In genomic region chr17:38752119-38752929, GRCh38 we compare ENCODE assay signal across 8 cellular contexts. TPM values are rescaled to one million over a fixed set of nuclear protein-coding genes. Genes with fewer than 3 reads are reported as not detected.
DNase-seq lines count a peak whose midpoint lies in the region; ATAC-seq and TF ChIP-seq lines count a peak whose summit lies in the region.

TSS of gene PSMB3 (plus strand) at chr17:38752741. CDS start at chr17:38752827, 86 bp downstream.

- whole genome bisulfite sequencing in lung, 2 donors: 0 to 1% methylated on average over 46 of the region's 46 CpGs

- TF ChIP-seq CTCF in GM20000 (IDR thresholded peaks at IDR 0.05; ENCODE audit: extremely low read depth, missing control alignments) (no peak), lung (IDR thresholded peaks at IDR 0.05; ENCODE audit: control extremely low read depth, extremely low read depth) (no peak)

- peak within 1 kb of the TSS; percentile 85 to 96 for H3K27ac ChIP-seq in lung (ENCODE audit: low read depth in 1 of 2, low read length in 1 of 2)

- H3K27me3 ChIP-seq in lung (ENCODE audit: control insufficient read depth, insufficient read depth): no peaks in the 10 kb centered on the region

- H3K4me3 ChIP-seq in lung: peak within 1 kb of the TSS; percentile 78

- DNase-seq in CMK (ENCODE audit: low read depth): peak; percentile 100
- DNase-seq in GM20000 (ENCODE audit: low spot score): peak; percentile 93
- peak; percentile 96 for DNase-seq in HS-5 (ENCODE audit: low read depth)
- DNase-seq in NK-92 (lab: John Stamatoyannopoulos, UW; ENCODE audit: unreplicated experiment): peak; percentile 51
- peak; percentile 88 to 93 for DNase-seq in activated CD8-positive, alpha-beta memory T cell treated with anti-CD3 and anti-CD28 coated beads for 1 hour (ENCODE audit: extremely low read depth in 1 of 2, low read depth in 1 of 2)
- DNase-seq in effector CD4-positive, alpha-beta T cell: peak; percentile 94
- peak; percentile 99 for DNase-seq in lung (ENCODE audit: low spot score)
- peak; percentile 89 to 98 (median 96) for DNase-seq in stimulated activated CD4-positive, alpha-beta T cell treated with anti-CD3 and anti-CD28 coated beads, TNF-alpha, amount 100 ng/mL, for 24 hours (ENCODE audit: low read depth in 3 of 3)

- ATAC-seq in lung (ENCODE audit: insufficient read depth, low FRiP score): peak; percentile 80

- H3K4me1 ChIP-seq in lung (ENCODE audit: control insufficient read depth in 2 of 2, insufficient read depth in 2 of 2, low read length in 2 of 2): peaks cover 3 to 6% of the 10 kb centered on the region in 2 donors

- peaks cover 7 to 11% of the 10 kb centered on the region in 2 donors for H3K36me3 ChIP-seq in lung (ENCODE audit: control insufficient read depth in 2 of 2, insufficient read depth in 2 of 2, low read length in 2 of 2)

- H3K9me3 ChIP-seq in lung (ENCODE audit: control insufficient read depth in 2 of 2, insufficient read depth in 1 of 2, low read length in 1 of 2): no peaks in the 10 kb centered on the region

RNA-seq across cellular contexts. Expression of gene PSMB3, which starts in this region (rescaled TPM):
- 100 to 1,000 TPM in 1 of 2 donors, 10 to 100 TPM in 1; 81.3 to 175 TPM for total RNA-seq in lung
- polyA plus RNA-seq in lung: 100 to 1,000 TPM; 293 to 374 TPM

Comparison
In these comparisons a context has a peak if more than half of its experiments do, and no peak if none do; other contexts are left out.
1. Peak in every context shown above with its lines: DNase-seq, ATAC-seq, H3K4me3 ChIP-seq and H3K27ac ChIP-seq.